ENCODE assay signal across 26 cellular contexts in genomic region chrX:68743754-68744153, GRCh38.
DNase-seq lines count a peak whose midpoint lies in the region; ATAC-seq and TF ChIP-seq lines count a peak whose summit lies in the region.
"Had no signal": no experiment of that assay in that cellular context is flagged by ENCODE, and none has a peak within 500 bp of the region (broad histone marks: within the 10 kb centered on the region; RNA-seq: fewer than 3 reads in every experiment).

No MANE protein-coding gene starts in this region.

- WGBS in stomach, 5 donors, result 69 to 93% (median 73%) methylated on average over 1 of the region's 1 CpG

- H3K27me3 ChIP-seq in stomach, result no peaks in the 10 kb centered on the region
- H3K27me3 ChIP-seq: BE2C had no signal

- TF ChIP-seq EP300 in stomach (IDR thresholded peaks at IDR 0.05), result no peak

- peak; percentile 4 for DNase-seq in activated CD8-positive, alpha-beta memory T cell treated with anti-CD3 and anti-CD28 coated beads for 24 hours
- no peak for DNase-seq in activated CD8-positive, alpha-beta memory T cell treated with anti-CD3 and anti-CD28 coated beads, Interleukin-2, amount 50 U/mL, for 4 hours
- peak; percentile 1 for DNase-seq in OCI-M1 (lab: John Stamatoyannopoulos, UW)
- peak; percentile 22 for DNase-seq in mesenteric fat pad (ENCODE audit: low spot score)
- DNase-seq in ureter (ENCODE audit: low spot score), result peak; percentile 3
- no peak for DNase-seq in RKO (ENCODE audit: low spot score)
- no peak for DNase-seq in stomach
- DNase-seq: AML-193; BE2C; C1 segment of cervical spinal cord; CD4-positive, alpha-beta memory T cell; CD4-positive, CD25-positive, alpha-beta regulatory T cell; CD8-positive, alpha-beta memory T cell; COR-L47; DMS 273 treated with DMSO at 0.1 percent for 48 hours; DMS153; DMS53; DMS79; DND-41; EL; GDM1 had no signal

- no peak for ATAC-seq in HG03457 (IDR thresholded peaks at IDR 0.05; ENCODE audit: unreplicated experiment)
- ATAC-seq: A549, GM12878 had no signal

- no peak overlapping the region for H3K27ac ChIP-seq in stomach
- H3K27ac ChIP-seq: 22Rv1, A549, BLaER1 had no signal

- no peak overlapping the region for H3K4me3 ChIP-seq in stomach
- H3K4me3 ChIP-seq: A549, BLaER1, GM12878 had no signal

- no peak for TF ChIP-seq CTCF in stomach (IDR thresholded peaks at IDR 0.05)

- peaks cover 0 to 4% (median 0%) of the 10 kb centered on the region in 4 donors for H3K9me3 ChIP-seq in stomach
- H3K9me3 ChIP-seq: A549, BE2C, BLaER1 had no signal

- intact Hi-C loops in stomach (cut with DNase I; ENCODE audit: low total_unique reads), result no loop called here

- no peak for TF ChIP-seq POLR2A in stomach (IDR thresholded peaks at IDR 0.05)

- H3K36me3 ChIP-seq in stomach, result no peaks in the 10 kb centered on the region
- H3K36me3 ChIP-seq: BE2C, BLaER1 had no signal

- H3K4me1 ChIP-seq in stomach, result no peaks in the 10 kb centered on the region
- H3K4me1 ChIP-seq: A549, BE2C, BLaER1 had no signal

Comparison
In these comparisons a context has a peak if more than half of its experiments do, and no peak if none do; other contexts are left out.
1. DNase-seq: peak in activated CD8-positive, alpha-beta memory T cell treated with anti-CD3 and anti-CD28 coated beads for 24 hours (single experiment), OCI-M1 (single experiment), mesenteric fat pad (single experiment) and ureter (single experiment); none in activated CD8-positive, alpha-beta memory T cell treated with anti-CD3 and anti-CD28 coated beads, Interleukin-2, amount 50 U/mL, for 4 hours (single experiment), RKO (single experiment) and stomach (single experiment).